8 cellular contexts compared by ENCODE assay signal in genomic region chr1:39639333-39640130, GRCh38. TPM values are rescaled to one million over a fixed set of nuclear protein-coding genes. Genes with fewer than 3 reads are reported as not detected.
DNase-seq lines count a peak whose midpoint lies in the region; TF ChIP-seq lines count a peak whose summit lies in the region.

Gene HEYL, minus strand, starts transcription at chr1:39639643. Its CDS starts 18 bp downstream, at chr1:39639625.

- DNase-seq in GM12864 (ENCODE audit: low read depth) (no peak), NCI-H2171 treated with DMSO at 0.1 percent for 48 hours (lab: John Stamatoyannopoulos, UW) (peak; percentile 59), dorsolateral prefrontal cortex (no peak), medulla oblongata (ENCODE audit: extremely low spot score) (peak; percentile 37), NK-92 (lab: John Stamatoyannopoulos, UW; ENCODE audit: unreplicated experiment) (no peak), G401 (ENCODE audit: low spot score) (no peak)
- DNase-seq in activated CD4-positive, alpha-beta T cell treated with anti-CD3 and anti-CD28 coated beads, Interleukin-2, amount 10 ng/mL, durations not matched to agents 24 days and 14 days: peak; percentile 93
- peak; percentile 59 to 64 for DNase-seq in stimulated activated CD8-positive, alpha-beta memory T cell treated with anti-CD3 and anti-CD28 coated beads, Interleukin-15, amount 100 ng/mL, for 48 hours (ENCODE audit: low read depth in 2 of 2)

- no peak within 1 kb of the TSS for H3K27ac Mint-ChIP-seq in activated CD4-positive, alpha-beta T cell treated with anti-CD3 and anti-CD28 coated beads, Interleukin-2, amount 10 ng/mL, durations not matched to agents 24 days and 14 days

- H3K4me1 Mint-ChIP-seq in activated CD4-positive, alpha-beta T cell treated with anti-CD3 and anti-CD28 coated beads, Interleukin-2, amount 10 ng/mL, durations not matched to agents 24 days and 14 days: no peaks in the 10 kb centered on the region

- no peaks in the 10 kb centered on the region for H3K9me3 Mint-ChIP-seq in activated CD4-positive, alpha-beta T cell treated with anti-CD3 and anti-CD28 coated beads, Interleukin-2, amount 10 ng/mL, durations not matched to agents 24 days and 14 days

- intact Hi-C loops in activated CD4-positive, alpha-beta T cell treated with anti-CD3 and anti-CD28 coated beads, Interleukin-2, amount 10 ng/mL, durations not matched to agents 24 days and 14 days (cut with micrococcal nuclease): loop anchor here (2.0 kb wide), 1 partner anchor 19 kb away; no protein-coding TSS in a partner anchor
- intact Hi-C loops in dorsolateral prefrontal cortex (cut with DNase I): no loop called here

- in situ Hi-C loops in G401 (cut with HindIII; ENCODE audit: low sequenced_read_pairs): no loop called here

- peak within 1 kb of the TSS; percentile 69 for H3K4me3 Mint-ChIP-seq in activated CD4-positive, alpha-beta T cell treated with anti-CD3 and anti-CD28 coated beads, Interleukin-2, amount 10 ng/mL, durations not matched to agents 24 days and 14 days

- peaks cover 0 to 38% (median 10%) of the 10 kb centered on the region in 45 donors for H3K27me3 ChIP-seq in dorsolateral prefrontal cortex

- peak within 1 kb of the TSS in 24 of 59 donors; percentile 3 to 70 (median 46) for H3K27ac ChIP-seq in dorsolateral prefrontal cortex

- H3K4me3 ChIP-seq in GM12864 (ENCODE audit: low read depth, low read length): peak within 1 kb of the TSS; percentile 41
- peak within 1 kb of the TSS in 55 of 59 donors; percentile 1 to 61 (median 41) for H3K4me3 ChIP-seq in dorsolateral prefrontal cortex

- no peak for TF ChIP-seq CTCF in GM12864 (IDR thresholded peaks at IDR 0.05; ENCODE audit: low read depth, low read length, missing control alignments)
- TF ChIP-seq CTCF in dorsolateral prefrontal cortex (IDR thresholded peaks at IDR 0.05 in 54 of 56, conservative IDR thresholded peaks at IDR 0.05 in 2 of 56; ENCODE audit: low read depth in 1 of 56, partially characterized antibody in 56 of 56): peak in 14 of 56 donors; percentile 10 to 41 (median 18)

- no peaks in the 10 kb centered on the region for H3K36me3 Mint-ChIP-seq in activated CD4-positive, alpha-beta T cell treated with anti-CD3 and anti-CD28 coated beads, Interleukin-2, amount 10 ng/mL, durations not matched to agents 24 days and 14 days (ENCODE audit: low read depth)

- peaks cover 36% of the 10 kb centered on the region for H3K27me3 Mint-ChIP-seq in activated CD4-positive, alpha-beta T cell treated with anti-CD3 and anti-CD28 coated beads, Interleukin-2, amount 10 ng/mL, durations not matched to agents 24 days and 14 days

RNA-seq across cellular contexts. Expression of gene HEYL, which starts in this region (rescaled TPM):
- not detected in 2 replicates for total RNA-seq in activated CD4-positive, alpha-beta T cell treated with anti-CD3 and anti-CD28 coated beads, Interleukin-2, amount 10 ng/mL, durations not matched to agents 24 days and 14 days
- total RNA-seq in dorsolateral prefrontal cortex: 10 to 100 TPM in 6 of 120 experiments, 1 to 10 TPM in 114; 1.6 to 14.9 (median 4.3) TPM
- 0.07 and 1.2 TPM in 2 replicates for total RNA-seq in G401 (2014; rRNA removed; shearing (Covaris generic))

Comparison
In these comparisons a context has a peak if more than half of its experiments do, and no peak if none do; other contexts are left out.
1. Peak in DNase-seq in activated CD4-positive, alpha-beta T cell treated with anti-CD3 and anti-CD28 coated beads, Interleukin-2, amount 10 ng/mL, durations not matched to agents 24 days and 14 days; RNA of the gene not detected or under 1 TPM.
2. DNase-seq: peak in NCI-H2171 treated with DMSO at 0.1 percent for 48 hours (single experiment), medulla oblongata (single experiment) and stimulated activated CD8-positive, alpha-beta memory T cell treated with anti-CD3 and anti-CD28 coated beads, Interleukin-15, amount 100 ng/mL, for 48 hours (2 of 2); none in GM12864 (single experiment), dorsolateral prefrontal cortex (0 of 10), NK-92 (single experiment) and G401 (single experiment).